In genomic region chr6:119658917-119659316, GRCh38 we compare ENCODE assay signal across 25 cellular contexts.
"Had no signal": no experiment of that assay in that cellular context is flagged by ENCODE, and none has a peak within 500 bp of the region (broad histone marks: within the 10 kb centered on the region; RNA-seq: fewer than 3 reads in every experiment).

No MANE protein-coding gene starts in this region.

- DNase-seq: activated CD4-positive, alpha-beta T cell treated with anti-CD3 and anti-CD28 coated beads, Interleukin-2, amount 10 ng/mL, durations not matched to agents 24 days and 14 days; activated CD4-positive, alpha-beta T cell treated with anti-CD3 and anti-CD28 coated beads, Interleukin-2, amount 50 U/mL, for 4 hours; activated CD8-positive, alpha-beta T cell treated with anti-CD3 and anti-CD28 coated beads for 36 hours; activated gamma-delta T cell; activated naive CD4-positive, alpha-beta T cell treated with Interleukin-2 at 50 U/mL for 16 hours; activated naive CD8-positive, alpha-beta T cell treated with anti-CD3 and anti-CD28 coated beads, Interleukin-2, amount 10 ng/mL, durations not matched to agents 7 days and 5 days; activated T-cell treated with anti-CD3 and anti-CD28 coated beads, Interleukin-2, amount 50 U/mL, for 1 hour; amygdala; NCI-H1105; NCI-H1417 treated with DMSO at 0.1 percent for 48 hours; NCI-H1930; NCI-H345; NCI-H524 treated with DMSO at 0.1 percent for 48 hours; NCI-H748 treated with DMSO at 0.1 percent for 48 hours; NK-92 treated with Interleukin-12 subunit alpha and Interleukin-12 subunit beta, amount 100 ng/mL, for 24 hours; PC-3; Peyer's patch; RPMI8226; SHP77 treated with DMSO at 0.1 percent for 48 hours; SK-N-SH had no signal

- H3K9me3 Mint-ChIP-seq: activated CD4-positive, alpha-beta T cell treated with anti-CD3 and anti-CD28 coated beads, Interleukin-2, amount 10 ng/mL, durations not matched to agents 24 days and 14 days; activated CD8-positive, alpha-beta T cell treated with anti-CD3 and anti-CD28 coated beads for 36 hours; activated naive CD4-positive, alpha-beta T cell treated with anti-CD3 and anti-CD28 coated beads, Interleukin-2, amount 50 U/mL, for 24 hours; activated naive CD8-positive, alpha-beta T cell treated with anti-CD3 and anti-CD28 coated beads, Interleukin-2, amount 10 ng/mL, durations not matched to agents 7 days and 5 days; activated T-helper 2 cell treated with anti-CD3 and anti-CD28 coated beads, Interferon-gamma antibody, Interleukin-2, Interleukin-4, amounts not matched to agents 10 μg/mL and 5 μg/mL and 100 μg/mL, durations not matched to agents 14 hours and 24 hours and 36 hours; central memory CD8-positive, alpha-beta T cell; T-helper 1 cell treated with Interleukin-12 subunit alpha and Interleukin-12 subunit beta and Interleukin-4 antibody, amounts not matched to agents 30 μg/mL and 1 μg/mL, for 36 hours; T-helper 2 cell treated with Interferon-gamma antibody and Interleukin-4, amounts not matched to agents 5 μg/mL and 100 μg/mL, for 36 hours had no signal

- H3K27ac Mint-ChIP-seq: activated CD4-positive, alpha-beta T cell treated with anti-CD3 and anti-CD28 coated beads, Interleukin-2, amount 10 ng/mL, durations not matched to agents 24 days and 14 days; activated CD8-positive, alpha-beta T cell treated with anti-CD3 and anti-CD28 coated beads for 36 hours; activated naive CD4-positive, alpha-beta T cell treated with anti-CD3 and anti-CD28 coated beads, Interleukin-2, amount 50 U/mL, for 24 hours; activated naive CD8-positive, alpha-beta T cell treated with anti-CD3 and anti-CD28 coated beads, Interleukin-2, amount 10 ng/mL, durations not matched to agents 7 days and 5 days; activated T-helper 2 cell treated with anti-CD3 and anti-CD28 coated beads, Interferon-gamma antibody, Interleukin-2, Interleukin-4, amounts not matched to agents 10 μg/mL and 5 μg/mL and 100 μg/mL, durations not matched to agents 14 hours and 24 hours and 36 hours; T-helper 1 cell treated with Interleukin-12 subunit alpha and Interleukin-12 subunit beta and Interleukin-4 antibody, amounts not matched to agents 30 μg/mL and 1 μg/mL, for 36 hours; T-helper 2 cell treated with Interferon-gamma antibody and Interleukin-4, amounts not matched to agents 5 μg/mL and 100 μg/mL, for 36 hours had no signal

- H3K4me3 Mint-ChIP-seq: activated CD4-positive, alpha-beta T cell treated with anti-CD3 and anti-CD28 coated beads, Interleukin-2, amount 10 ng/mL, durations not matched to agents 24 days and 14 days; activated CD8-positive, alpha-beta T cell treated with anti-CD3 and anti-CD28 coated beads for 36 hours; activated naive CD4-positive, alpha-beta T cell treated with anti-CD3 and anti-CD28 coated beads, Interleukin-2, amount 50 U/mL, for 24 hours; activated naive CD8-positive, alpha-beta T cell treated with anti-CD3 and anti-CD28 coated beads, Interleukin-2, amount 10 ng/mL, durations not matched to agents 7 days and 5 days; central memory CD8-positive, alpha-beta T cell; T-helper 1 cell treated with Interleukin-12 subunit alpha and Interleukin-12 subunit beta and Interleukin-4 antibody, amounts not matched to agents 30 μg/mL and 1 μg/mL, for 36 hours; T-helper 2 cell treated with Interferon-gamma antibody and Interleukin-4, amounts not matched to agents 5 μg/mL and 100 μg/mL, for 36 hours had no signal

- H3K36me3 Mint-ChIP-seq: activated naive CD4-positive, alpha-beta T cell treated with anti-CD3 and anti-CD28 coated beads, Interleukin-2, amount 50 U/mL, for 24 hours; activated naive CD8-positive, alpha-beta T cell treated with anti-CD3 and anti-CD28 coated beads, Interleukin-2, amount 10 ng/mL, durations not matched to agents 7 days and 5 days had no signal

- ATAC-seq: activated CD8-positive, alpha-beta T cell treated with anti-CD3 and anti-CD28 coated beads for 36 hours; PC-3 had no signal

- H3K4me1 Mint-ChIP-seq: activated CD4-positive, alpha-beta T cell treated with anti-CD3 and anti-CD28 coated beads, Interleukin-2, amount 10 ng/mL, durations not matched to agents 24 days and 14 days; activated naive CD4-positive, alpha-beta T cell treated with anti-CD3 and anti-CD28 coated beads, Interleukin-2, amount 50 U/mL, for 24 hours; activated naive CD8-positive, alpha-beta T cell treated with anti-CD3 and anti-CD28 coated beads, Interleukin-2, amount 10 ng/mL, durations not matched to agents 7 days and 5 days; central memory CD8-positive, alpha-beta T cell had no signal

- H3K27me3 Mint-ChIP-seq: activated CD8-positive, alpha-beta T cell treated with anti-CD3 and anti-CD28 coated beads for 36 hours; activated naive CD4-positive, alpha-beta T cell treated with anti-CD3 and anti-CD28 coated beads, Interleukin-2, amount 50 U/mL, for 24 hours; central memory CD8-positive, alpha-beta T cell had no signal
